18 cellular contexts compared by ENCODE assay signal in genomic region chr11:13831707-13832106, GRCh38.
DNase-seq lines count a peak whose midpoint lies in the region; ATAC-seq, FAIRE-seq and TF ChIP-seq lines count a peak whose summit lies in the region.
"Had no signal": no experiment of that assay in that cellular context is flagged by ENCODE, and none has a peak within 500 bp of the region (broad histone marks: within the 10 kb centered on the region; RNA-seq: fewer than 3 reads in every experiment).

No MANE protein-coding gene starts in this region.

- no peaks in the 10 kb centered on the region for H3K4me1 ChIP-seq in kidney (ENCODE audit: control insufficient read depth in 1 of 2, insufficient read depth in 1 of 2, low read depth in 1 of 2, low read length in 2 of 2)
- H3K4me1 ChIP-seq: HAP-1 had no signal

- no peaks in the 10 kb centered on the region for H3K36me3 ChIP-seq in WERI-Rb-1
- no peaks in the 10 kb centered on the region for H3K36me3 ChIP-seq in kidney (ENCODE audit: control insufficient read depth in 1 of 2, insufficient read depth in 2 of 2, low read length in 2 of 2)
- H3K36me3 ChIP-seq: HAP-1 had no signal

- no peak overlapping the region for H3K9ac ChIP-seq in kidney (ENCODE audit: low read length in 2 of 2)

- H3K9me3 ChIP-seq in WERI-Rb-1 (ENCODE audit: severe bottlenecking) (peaks cover 10% of the 10 kb centered on the region), kidney (ENCODE audit: control insufficient read depth in 1 of 2, low read length in 2 of 2) (no peaks in the 10 kb centered on the region)
- H3K9me3 ChIP-seq: HAP-1 had no signal

- TF ChIP-seq CTCF in WERI-Rb-1 (IDR thresholded peaks at IDR 0.05; ENCODE audit: low read depth, low read length), result no peak
- TF ChIP-seq CTCF in kidney (IDR thresholded peaks at IDR 0.05; ENCODE audit: borderline replicate concordance, extremely low read depth, insufficient read depth), result no peak

- H3K27me3 ChIP-seq in WERI-Rb-1 (ENCODE audit: insufficient read depth, low read depth, severe bottlenecking), result no peaks in the 10 kb centered on the region

- H3K4me3 ChIP-seq in WERI-Rb-1 (ENCODE audit: low read depth, low read length), result no peak overlapping the region
- no peak overlapping the region for H3K4me3 ChIP-seq in kidney (ENCODE audit: low read length in 2 of 2)
- H3K4me3 ChIP-seq: HAP-1 had no signal

- no peak for ATAC-seq in GM18520 (IDR thresholded peaks at IDR 0.05; ENCODE audit: unreplicated experiment)
- ATAC-seq: esophagus mucosa had no signal

- peak; percentile 55 for DNase-seq in A172 (ENCODE audit: low spot score)
- DNase-seq in NCI-H1092 (lab: John Stamatoyannopoulos, UW), result peak; percentile 84
- peak; percentile 72 for DNase-seq in NCI-H2196 treated with DMSO at 0.1 percent for 48 hours (lab: John Stamatoyannopoulos, UW; ENCODE audit: unreplicated experiment)
- peak; percentile 19 for DNase-seq in WERI-Rb-1
- DNase-seq in kidney, result no peak
- no peak for DNase-seq in T1000 (lab: John Stamatoyannopoulos, UW)
- DNase-seq in activated CD4-positive, alpha-beta T cell treated with anti-CD3 and anti-CD28 coated beads, Interleukin-2, amount 50 U/mL, for 48 hours, result no peak
- DNase-seq: activated CD4-positive, alpha-beta memory T cell treated with anti-CD3 and anti-CD28 coated beads for 36 hours; activated naive CD8-positive, alpha-beta T cell treated with anti-CD3 and anti-CD28 coated beads, Interleukin-2, amount 10 ng/mL, durations not matched to agents 7 days and 5 days; activated T-cell treated with anti-CD3 and anti-CD28 coated beads, Interleukin-2, amount 50 U/mL, for 48 hours; CD4-positive, alpha-beta memory T cell; GF-D8; SW 1271 had no signal

- FAIRE-seq in kidney (lab: Jason Lieb, UNC), result no peak
- FAIRE-seq: GM12892, RCC 7860 had no signal

- H3K27ac ChIP-seq in WERI-Rb-1, result no peak overlapping the region
- H3K27ac ChIP-seq in kidney (ENCODE audit: low read depth in 2 of 2, low read length in 2 of 2), result no peak overlapping the region

- intact Hi-C loops in kidney (cut with DNase I), result no loop called here

Comparison
In these comparisons a context has a peak if more than half of its experiments do, and no peak if none do; other contexts are left out.
1. DNase-seq: peak in A172 (single experiment), NCI-H1092 (single experiment), NCI-H2196 treated with DMSO at 0.1 percent for 48 hours (single experiment) and WERI-Rb-1 (single experiment); none in kidney (single experiment), T1000 (single experiment) and activated CD4-positive, alpha-beta T cell treated with anti-CD3 and anti-CD28 coated beads, Interleukin-2, amount 50 U/mL, for 48 hours (0 of 2).